8 cellular contexts compared by ENCODE assay signal in genomic region chr17:21019976-21020575, GRCh38. TPM values are rescaled to one million over a fixed set of nuclear protein-coding genes. Genes with fewer than 3 reads are reported as not detected.
DNase-seq lines count a peak whose midpoint lies in the region; ATAC-seq, FAIRE-seq and TF ChIP-seq lines count a peak whose summit lies in the region.

No MANE protein-coding gene starts in this region.

- H3K4me3 ChIP-seq in fibroblast of mammary gland (ENCODE audit: control insufficient read depth, low read depth, low read length) = no peak overlapping the region
- no peak overlapping the region for H3K4me3 ChIP-seq in rectal smooth muscle tissue (ENCODE audit: low read length)

- CTCF ChIA-PET in Calu3 (lab: Charles Lee) = interaction anchor here (0.7 kb wide), 1 partner anchor 17 kb away, joined by 3 read pairs; no protein-coding TSS in a partner anchor

- H3K4me1 ChIP-seq in rectal smooth muscle tissue (ENCODE audit: control insufficient read depth, insufficient read depth, low read length) = peaks cover 20% of the 10 kb centered on the region

- H3K36me3 Mint-ChIP-seq in Calu3 (ENCODE audit: insufficient read depth, unreplicated experiment) = peaks cover 77% of the 10 kb centered on the region

- no peaks in the 10 kb centered on the region for H3K9me3 Mint-ChIP-seq in Calu3 (ENCODE audit: low read depth, unreplicated experiment)

- H3K27me3 ChIP-seq in rectal smooth muscle tissue (ENCODE audit: control insufficient read depth, insufficient read depth, low read length) = no peaks in the 10 kb centered on the region

- BruUV-seq in Calu3 (replicated peaks; lab: Mats Ljungman, UMichigan) = no TSS peak

- no peak overlapping the region for H3K4me3 Mint-ChIP-seq in Calu3 (ENCODE audit: low read depth, unreplicated experiment)

- ATAC-seq in HG02759 (IDR thresholded peaks at IDR 0.05; ENCODE audit: unreplicated experiment) (peak; percentile 73), HG03457 (IDR thresholded peaks at IDR 0.05; ENCODE audit: unreplicated experiment) (no peak), GM21515 (IDR thresholded peaks at IDR 0.05; ENCODE audit: unreplicated experiment) (no peak)

- TF ChIP-seq CTCF in Calu3 (IDR thresholded peaks at IDR 0.05; ENCODE audit: unreplicated experiment) (no peak), fibroblast of mammary gland (conservative IDR thresholded peaks at IDR 0.05; ENCODE audit: control insufficient read depth, insufficient read depth, low read depth, low read length) (peak; percentile 32)

- FAIRE-seq in urothelium cell line (lab: Jason Lieb, UNC) = no peak

- no peaks in the 10 kb centered on the region for H3K4me1 Mint-ChIP-seq in Calu3 (ENCODE audit: low read depth, unreplicated experiment)

- H3K27ac Mint-ChIP-seq in Calu3 (ENCODE audit: unreplicated experiment) = no peak overlapping the region

- no peak overlapping the region for H3K9ac ChIP-seq in rectal smooth muscle tissue (ENCODE audit: low read length)

- intact Hi-C loops in Calu3 (cut with micrococcal nuclease; ENCODE audit: unreplicated experiment) = no loop called here

- peak overlapping the region; percentile 49 for H3K27ac ChIP-seq in rectal smooth muscle tissue (ENCODE audit: low read depth, low read length)

- peaks cover 61% of the 10 kb centered on the region for H3K36me3 ChIP-seq in rectal smooth muscle tissue (ENCODE audit: control insufficient read depth, insufficient read depth, low read length)

- DNase-seq in Calu3 (peak; percentile 13), fibroblast of mammary gland (ENCODE audit: low read depth) (peak; percentile 49), urothelium cell line (ENCODE audit: low spot score) (no peak)
- peak; percentile 28 for DNase-seq in activated CD4-positive, alpha-beta T cell treated with anti-CD3 and anti-CD28 coated beads for 1 hour

- H3K27me3 Mint-ChIP-seq in Calu3 (ENCODE audit: unreplicated experiment) = no peaks in the 10 kb centered on the region

RNA-seq across cellular contexts. Expression of gene USP22, which starts 22.7 kb away (rescaled TPM):
- total RNA-seq in Calu3 (2022) = 147 and 150 TPM in 2 replicates
